Comparison of ENCODE assay signal across 11 cellular contexts in the genomic region with DNA sequence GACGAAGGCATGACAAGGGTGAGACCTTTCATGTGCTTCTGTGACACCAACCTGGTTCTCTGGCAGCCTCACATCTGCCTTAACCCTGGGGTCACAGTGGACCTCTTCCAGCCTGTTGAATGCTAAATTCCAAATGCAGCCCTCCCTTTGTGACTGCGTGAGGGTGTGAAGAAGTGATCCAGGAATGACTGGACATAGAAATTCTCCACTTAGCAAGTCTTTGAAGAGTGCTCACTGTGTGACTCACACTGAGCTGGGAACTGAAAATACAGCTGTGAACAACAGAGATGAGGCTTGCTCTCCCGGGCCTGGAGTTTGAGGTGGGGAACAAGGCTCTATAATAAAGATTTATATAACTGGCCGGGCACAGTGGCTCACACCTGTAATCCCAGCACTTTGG. TPM values are rescaled to one million over a fixed set of nuclear protein-coding genes. Genes with fewer than 3 reads are reported as not detected.
DNase-seq lines count a peak whose midpoint lies in the region; ATAC-seq and TF ChIP-seq lines count a peak whose summit lies in the region.
"Not testable (repeated sequence)": the region's sequence is repeated elsewhere in the genome, so short reads cannot be mapped to it uniquely, and the experiment has no call there.
"Had no signal": no experiment of that assay in that cellular context is flagged by ENCODE, and none has a peak within 500 bp of the region (broad histone marks: within the 10 kb centered on the region; RNA-seq: fewer than 3 reads in every experiment).

No MANE protein-coding gene starts in this region.

- H3K4me1 ChIP-seq in HCT116 (ENCODE audit: control insufficient read depth in 1 of 2, insufficient read depth in 2 of 2, low read length in 2 of 2) = peaks cover 16 to 51% of the 10 kb centered on the region in 2 experiments
- H3K4me1 ChIP-seq in mammary epithelial cell (ENCODE audit: insufficient read depth, low read length) = not testable (repeated sequence)

- DNase-seq in AG20443 (ENCODE audit: low spot score) (peak; percentile 39), HCT116 (ENCODE audit: low read depth, low spot score) (peak; percentile 59), NCI-H226 (peak; percentile 57), mammary epithelial cell (peak; percentile 51), fibroblast of the aortic adventitia (ENCODE audit: low read depth) (peak; percentile 32), non-pigmented ciliary epithelial cell (ENCODE audit: low read depth) (peak; percentile 11)

- not testable (repeated sequence) for H4K20me1 ChIP-seq in HCT116 (ENCODE audit: insufficient read depth); mammary epithelial cell (ENCODE audit: insufficient read depth, low read length)

- H3K27ac Mint-ChIP-seq in activated T-helper 17 cell treated with anti-CD3 and anti-CD28 coated beads, Interleukin-2, amount 50 U/mL, for 72 hours = not testable (repeated sequence)

- CTCF ChIA-PET in HCT116 (lab: Charles Lee); mammary epithelial cell (lab: Charles Lee; ENCODE audit: low non-redundant PET): not testable (repeated sequence)

- intact Hi-C loops in HCT116 (cut with micrococcal nuclease); mammary epithelial cell (cut with micrococcal nuclease): not testable (repeated sequence)

- in situ Hi-C loops in mammary epithelial cell (cut with MboI; ENCODE audit: low sequenced_read_pairs in 2 of 2) = not testable (repeated sequence)

- POLR2A ChIA-PET in HCT116 (lab: Charles Lee) = not testable (repeated sequence)

- H3K4me2 ChIP-seq in HCT116 (ENCODE audit: low read length) = peak overlapping the region; percentile 65
- H3K4me2 ChIP-seq in mammary epithelial cell (ENCODE audit: insufficient read depth, low read depth, low read length) = not testable (repeated sequence)

- H3K36me3 Mint-ChIP-seq in activated T-helper 17 cell treated with anti-CD3 and anti-CD28 coated beads, Interleukin-2, amount 50 U/mL, for 72 hours (ENCODE audit: low read depth) = not testable (repeated sequence)

- TF ChIP-seq CTCF in HCT116 (IDR thresholded peaks at IDR 0.05 in 2 of 3, conservative IDR thresholded peaks at IDR 0.05 in 1 of 3; ENCODE audit: borderline replicate concordance in 1 of 3, insufficient read depth in 1 of 3, low read depth in 2 of 3, low read length in 2 of 3); mammary epithelial cell (conservative IDR thresholded peaks at IDR 0.05 in 1 of 2, IDR thresholded peaks at IDR 0.05 in 1 of 2; ENCODE audit: extremely low read depth in 1 of 2, insufficient read depth in 1 of 2, low read depth in 1 of 2, low read length in 2 of 2); fibroblast of the aortic adventitia (IDR thresholded peaks at IDR 0.05; ENCODE audit: insufficient read depth, low read length): not testable (repeated sequence)

- H3K27ac ChIP-seq in HCT116 (ENCODE audit: low read depth, low read length) = peak overlapping the region; percentile 58; the same call in 1 of the 2 replicates
- H3K27ac ChIP-seq in mammary epithelial cell (ENCODE audit: insufficient read depth, low read depth, low read length) = not testable (repeated sequence)

- not testable (repeated sequence) for H3K4me3 Mint-ChIP-seq in activated T-helper 17 cell treated with anti-CD3 and anti-CD28 coated beads, Interleukin-2, amount 50 U/mL, for 72 hours

- ATAC-seq in HCT116 = peak; percentile 51
- peak; percentile 86 for ATAC-seq in activated T-helper 17 cell treated with anti-CD3 and anti-CD28 coated beads, Interleukin-2, amount 50 U/mL, for 72 hours (replicated peaks)

- not testable (repeated sequence) for TF ChIP-seq RAD21 in HCT116 (IDR thresholded peaks at IDR 0.05; ENCODE audit: low read depth)

- not testable (repeated sequence) for H3K79me2 ChIP-seq in HCT116 (ENCODE audit: insufficient read depth, low read length); mammary epithelial cell (ENCODE audit: insufficient read depth, low read length)

- not testable (repeated sequence) for H3K36me3 ChIP-seq in HCT116 (ENCODE audit: control insufficient read depth in 1 of 2, insufficient read depth in 2 of 2, low read length in 2 of 2); mammary epithelial cell (ENCODE audit: insufficient read depth, low read length)

- dilution Hi-C loops in mammary epithelial cell (cut with HindIII; ENCODE audit: low sequenced_read_pairs) = not testable (repeated sequence)

- not testable (repeated sequence) for H3K9me2 ChIP-seq in HCT116 (ENCODE audit: insufficient read depth)

- not testable (repeated sequence) for H3K9me3 Mint-ChIP-seq in activated T-helper 17 cell treated with anti-CD3 and anti-CD28 coated beads, Interleukin-2, amount 50 U/mL, for 72 hours

- not testable (repeated sequence) for H2AFZ ChIP-seq in HCT116 (ENCODE audit: low read depth, low read length, poor library complexity, severe bottlenecking); mammary epithelial cell (ENCODE audit: low read depth, low read length)

- not testable (repeated sequence) for TF ChIP-seq POLR2A in HCT116 (IDR thresholded peaks at IDR 0.05; ENCODE audit: borderline replicate concordance, extremely low read depth, insufficient read depth, insufficient read length)

- RAD21 ChIA-PET in HCT116 (lab: Charles Lee; ENCODE audit: low non-redundant PET in 1 of 2, low total read pairs in 2 of 2, uncharacterized antibody in 2 of 2, unreplicated experiment in 2 of 2) = not testable (repeated sequence)

- not testable (repeated sequence) for H3K27me3 ChIP-seq in HCT116 (ENCODE audit: insufficient read depth, low read length); mammary epithelial cell (ENCODE audit: insufficient read depth, low read length)

- H3K9ac ChIP-seq in HCT116 (ENCODE audit: low read length) = peak overlapping the region; percentile 46; the same call in 1 of the 2 replicates
- H3K9ac ChIP-seq in mammary epithelial cell (ENCODE audit: insufficient read depth, low read length) = not testable (repeated sequence)

- not testable (repeated sequence) for BruUV-seq in HCT116 (replicated peaks; lab: Mats Ljungman, UMichigan); mammary epithelial cell (replicated peaks; lab: Mats Ljungman, UMichigan)

- WGBS in mammary epithelial cell (ENCODE audit: low coverage, missing lambda C conversion rate) = 26% methylated on average over 3 of the region's 4 CpGs

- not testable (repeated sequence) for H3K4me1 Mint-ChIP-seq in activated T-helper 17 cell treated with anti-CD3 and anti-CD28 coated beads, Interleukin-2, amount 50 U/mL, for 72 hours

- not testable (repeated sequence) for H3K9me3 ChIP-seq in HCT116 (ENCODE audit: control insufficient read depth in 1 of 2, insufficient read depth in 1 of 2, low read depth in 1 of 2, low read length in 2 of 2); mammary epithelial cell (replicated peaks; ENCODE audit: insufficient read depth, low read length)

- H3K4me3 ChIP-seq in HCT116 (replicated peaks in 1 of 2; ENCODE audit: low read depth in 1 of 2, low read length in 2 of 2) = 0 out of 4 replicates have a peak overlapping the region, but pooled peaks of 1 of the 2 experiments have one; percentile 32
- not testable (repeated sequence) for H3K4me3 ChIP-seq in mammary epithelial cell (replicated peaks in 1 of 3; ENCODE audit: insufficient read depth in 1 of 3, low read depth in 2 of 3, low read length in 3 of 3); fibroblast of the aortic adventitia (ENCODE audit: low read depth, low read length)

- H3K27me3 Mint-ChIP-seq in activated T-helper 17 cell treated with anti-CD3 and anti-CD28 coated beads, Interleukin-2, amount 50 U/mL, for 72 hours = not testable (repeated sequence)

TF ChIP-seq in HCT116, 20 proteins besides CTCF, POLR2A, EP300 and RAD21:
- TF ChIP-seq JUND (IDR thresholded peaks at IDR 0.05) (peak; percentile 37; the same call in 1 of the 2 replicates), FOSL1 (IDR thresholded peaks at IDR 0.05; ENCODE audit: low read depth) (peak; percentile 54), SP1 (IDR thresholded peaks at IDR 0.05; ENCODE audit: low read depth) (0 out of 2 replicates have a peak, but pooled peaks have one; percentile 16)

RNA-seq across cellular contexts. Expression of gene ABCC6, which starts 23.9 kb away (rescaled TPM):
- total RNA-seq in HCT116 (2021; ENCODE audit: unreplicated experiment) = 2.7 TPM
- polyA plus RNA-seq in HCT116 (2012) = 1.8 and 2.8 TPM in 2 replicates
- total RNA-seq in activated T-helper 17 cell treated with anti-CD3 and anti-CD28 coated beads, Interleukin-2, amount 50 U/mL, for 72 hours = under 1 TPM in 1 of 2 donors, not detected in 1; 0.24 TPM
- total RNA-seq in mammary epithelial cell = under 1 TPM in 1 of 2 donors, not detected in 1; 0.33 TPM
- 0.20 TPM for polyA plus RNA-seq in mammary epithelial cell
- polyA minus RNA-seq in mammary epithelial cell = not detected
- total RNA-seq in fibroblast of the aortic adventitia (ENCODE audit: low replicate concordance) = 0.41 and 0.63 TPM in 2 replicates
- total RNA-seq: activated naive CD8-positive, alpha-beta T cell treated with anti-CD3 and anti-CD28 coated beads for 36 hours; CD4-positive, CD25-positive, alpha-beta regulatory T cell; SJSA1 had no signal
- polyA plus RNA-seq: IgD-negative memory B cell had no signal

RNA-seq across cellular contexts. Expression of gene NOMO3, which starts 32.9 kb away (rescaled TPM):
- 41.5 TPM for total RNA-seq in HCT116 (2021; ENCODE audit: unreplicated experiment)
- 31.2 and 54.3 TPM in 2 replicates for polyA plus RNA-seq in HCT116 (2012)
- 10 to 100 TPM; 22.7 to 41.0 TPM for total RNA-seq in activated T-helper 17 cell treated with anti-CD3 and anti-CD28 coated beads, Interleukin-2, amount 50 U/mL, for 72 hours
- total RNA-seq in mammary epithelial cell = 10 to 100 TPM; 33.8 to 74.3 TPM
- 21.2 TPM for polyA plus RNA-seq in mammary epithelial cell
- 201 TPM for polyA minus RNA-seq in mammary epithelial cell
- 35.7 and 68.1 TPM in 2 replicates for total RNA-seq in fibroblast of the aortic adventitia (ENCODE audit: low replicate concordance)
